In genomic region chr16:30186782-30187555, GRCh38 we compare ENCODE assay signal across 8 cellular contexts. TPM values are rescaled to one million over a fixed set of nuclear protein-coding genes. Genes with fewer than 3 reads are reported as not detected.
DNase-seq lines count a peak whose midpoint lies in the region; ATAC-seq and TF ChIP-seq lines count a peak whose summit lies in the region.

No MANE protein-coding gene starts in this region.

- intact Hi-C loops in activated CD4-positive, alpha-beta T cell treated with anti-CD3 and anti-CD28 coated beads for 36 hours (cut with DNase I, micrococcal nuclease), result no loop called here
- intact Hi-C loops in lower leg skin (cut with DNase I; ENCODE audit: low total_unique reads), result no loop called here

- H3K27ac Mint-ChIP-seq in activated CD4-positive, alpha-beta T cell treated with anti-CD3 and anti-CD28 coated beads for 36 hours, result peak overlapping the region; percentile 99

- peaks cover 43% of the 10 kb centered on the region for H3K36me3 Mint-ChIP-seq in activated CD4-positive, alpha-beta T cell treated with anti-CD3 and anti-CD28 coated beads for 36 hours (ENCODE audit: low read depth)

- peaks cover 22% of the 10 kb centered on the region for H3K4me1 Mint-ChIP-seq in activated CD4-positive, alpha-beta T cell treated with anti-CD3 and anti-CD28 coated beads for 36 hours

- peak; percentile 16 for ATAC-seq in activated CD4-positive, alpha-beta T cell treated with anti-CD3 and anti-CD28 coated beads for 36 hours

- H3K27me3 Mint-ChIP-seq in activated CD4-positive, alpha-beta T cell treated with anti-CD3 and anti-CD28 coated beads for 36 hours, result no peaks in the 10 kb centered on the region

- no peak for TF ChIP-seq POLR2A in lower leg skin (IDR thresholded peaks at IDR 0.05)

- H3K4me3 Mint-ChIP-seq in activated CD4-positive, alpha-beta T cell treated with anti-CD3 and anti-CD28 coated beads for 36 hours, result peak overlapping the region; percentile 91

- peak; percentile 71 for TF ChIP-seq CTCF in AG04449 (IDR thresholded peaks at IDR 0.05; ENCODE audit: insufficient read depth, low read length, missing control alignments)
- TF ChIP-seq CTCF in lower leg skin (IDR thresholded peaks at IDR 0.05), result peak in 1 of 3 donors; percentile 52

- POLR2A ChIA-PET in AG04449 (lab: Yijun Ruan, JAX), result no interaction called here
- POLR2A ChIA-PET in HEK293T (lab: Yijun Ruan, JAX), result no interaction called here
- POLR2A ChIA-PET in activated CD4-positive, alpha-beta T cell treated with anti-CD3 and anti-CD28 coated beads for 36 hours (lab: Charles Lee), result interaction anchor here (0.7 to 1.4 kb wide), 3 partner anchors 47 to 606 kb away, joined by 3 to 5 read pairs (median 3); partner anchors contain the start of gene ALDOA

- WGBS in lower leg skin, 2 donors, result 56 to 60% methylated on average over 30 to 36 of the region's 36 CpGs

- H3K4me3 ChIP-seq in AG04449 (ENCODE audit: low read depth, low read length) (no peak overlapping the region), lower leg skin (ENCODE audit: low read depth, poor library complexity, severe bottlenecking) (no peak overlapping the region)

- DNase-seq in AG04449 (ENCODE audit: low read depth, low spot score), result no peak
- DNase-seq in HEK293T (ENCODE audit: extremely low spot score), result peak; percentile 87
- DNase-seq in activated CD4-positive, alpha-beta T cell treated with anti-CD3 and anti-CD28 coated beads for 36 hours, result peak; percentile 95
- DNase-seq in cerebellar cortex (ENCODE audit: low spot score), result peak; percentile 30
- DNase-seq in lower leg skin (ENCODE audit: low spot score in 2 of 2), result peak; percentile 68 to 94
- peak; percentile 83 for DNase-seq in stimulated activated CD8-positive, alpha-beta memory T cell treated with anti-CD3 and anti-CD28 coated beads, Interleukin-15, amount 100 ng/mL, for 1 hour (ENCODE audit: low read depth)
- DNase-seq in putamen (ENCODE audit: low spot score), result no peak
- DNase-seq in DMS114 treated with DMSO at 0.1 percent for 48 hours (lab: John Stamatoyannopoulos, UW; ENCODE audit: unreplicated experiment), result no peak

- CTCF ChIA-PET in AG04449 (lab: Yijun Ruan, JAX), result interaction anchor here (0.9 to 1.4 kb wide), 3 partner anchors 8 to 222 kb away, joined by 3 to 4 read pairs (median 3); no protein-coding TSS in a partner anchor
- CTCF ChIA-PET in HEK293T (lab: Yijun Ruan, JAX), result interaction anchor here (2.2 kb wide), 1 partner anchor 94 kb away, joined by 8 read pairs; no protein-coding TSS in a partner anchor
- CTCF ChIA-PET in activated CD4-positive, alpha-beta T cell treated with anti-CD3 and anti-CD28 coated beads for 36 hours (lab: Charles Lee), result interaction anchor here (0.6 to 1.5 kb wide), 3 partner anchors 76 to 427 kb away, joined by 3 to 7 read pairs (median 3); no protein-coding TSS in a partner anchor

- H3K9me3 Mint-ChIP-seq in activated CD4-positive, alpha-beta T cell treated with anti-CD3 and anti-CD28 coated beads for 36 hours (ENCODE audit: low read depth), result no peaks in the 10 kb centered on the region

TF ChIP-seq in HEK293T, 16 proteins besides CTCF, POLR2A, EP300 and RAD21:
- peak; percentile 47; the same call in 1 of the 2 replicates for TF ChIP-seq FOXM1 (IDR thresholded peaks at IDR 0.05; ENCODE audit: borderline replicate concordance)
- TF ChIP-seq NFRKB (IDR thresholded peaks at IDR 0.05), result no peak

RNA-seq across cellular contexts. Expression of gene CORO1A, which starts 3.6 kb away (rescaled TPM):
- 1,000 to 10,000 TPM in 1 of 2 experiments, 100 to 1,000 TPM in 1; 997 to 1,175 TPM for total RNA-seq in activated CD4-positive, alpha-beta T cell treated with anti-CD3 and anti-CD28 coated beads for 36 hours
- total RNA-seq in lower leg skin, result 10 to 100 TPM; 16.7 to 44.4 (median 27.0) TPM

RNA-seq across cellular contexts. Expression of gene BOLA2B, which starts 6.5 kb away (rescaled TPM):
- total RNA-seq in activated CD4-positive, alpha-beta T cell treated with anti-CD3 and anti-CD28 coated beads for 36 hours, result 100 to 1,000 TPM; 188 to 190 TPM
- 100 to 1,000 TPM in 3 of 4 donors, 10 to 100 TPM in 1; 87.6 to 199 (median 147) TPM for total RNA-seq in lower leg skin

RNA-seq across cellular contexts. Expression of gene SLX1A, which starts 6.7 kb away (rescaled TPM):
- 10 to 100 TPM; 24.4 to 99.3 TPM for total RNA-seq in activated CD4-positive, alpha-beta T cell treated with anti-CD3 and anti-CD28 coated beads for 36 hours
- 10 to 100 TPM; 22.1 to 68.1 (median 45.3) TPM for total RNA-seq in lower leg skin

RNA-seq across cellular contexts. Expression of gene SULT1A3, which starts 12.1 kb away (rescaled TPM):
- 10 to 100 TPM; 17.4 to 18.9 TPM for total RNA-seq in activated CD4-positive, alpha-beta T cell treated with anti-CD3 and anti-CD28 coated beads for 36 hours
- total RNA-seq in lower leg skin, result 10 to 100 TPM in 2 of 4 donors, 1 to 10 TPM in 2; 2.0 to 19.3 (median 11.3) TPM

Comparison
In these comparisons a context has a peak if more than half of its experiments do, and no peak if none do; other contexts are left out.
1. DNase-seq: peak in HEK293T (single experiment), activated CD4-positive, alpha-beta T cell treated with anti-CD3 and anti-CD28 coated beads for 36 hours (single experiment), cerebellar cortex (single experiment), lower leg skin (2 of 2) and stimulated activated CD8-positive, alpha-beta memory T cell treated with anti-CD3 and anti-CD28 coated beads, Interleukin-15, amount 100 ng/mL, for 1 hour (single experiment); none in AG04449 (single experiment), putamen (single experiment) and DMS114 treated with DMSO at 0.1 percent for 48 hours (single experiment).
2. RNA of gene CORO1A, which starts 3.6 kb away (total RNA-seq): 997 to 1,175 TPM in activated CD4-positive, alpha-beta T cell treated with anti-CD3 and anti-CD28 coated beads for 36 hours; 16.7 to 44.4 TPM in lower leg skin; every median in the first group is over 10 times any median in the second.